Comparison of ENCODE assay signal across 12 cellular contexts in the genomic region with DNA sequence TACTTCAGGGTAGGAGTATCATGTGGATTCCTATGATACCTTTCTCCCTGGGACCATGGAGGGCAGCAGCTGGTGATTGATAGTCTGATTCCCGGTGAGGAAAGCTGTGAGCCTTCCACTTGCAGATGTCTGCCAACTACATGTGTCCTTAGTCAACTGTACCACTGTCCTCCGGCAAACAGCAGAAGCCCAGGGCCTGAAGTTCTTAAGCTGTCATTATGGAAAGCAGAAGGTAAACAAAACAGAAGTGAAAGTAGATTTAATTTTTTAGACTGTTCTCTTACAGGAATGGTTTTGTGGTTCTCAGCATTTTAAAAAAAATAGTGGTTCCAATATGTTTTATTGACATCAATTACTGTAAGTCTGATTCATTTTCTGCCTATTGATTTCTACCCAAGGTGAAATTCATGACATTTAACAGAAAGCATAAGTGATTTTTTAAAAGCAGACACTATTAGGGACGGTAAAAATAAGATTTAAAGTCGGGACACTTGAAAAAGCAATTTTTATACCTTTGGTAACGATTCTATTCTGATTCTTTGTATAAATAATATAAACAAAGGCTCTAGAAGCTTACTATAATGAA. TPM values are rescaled to one million over a fixed set of nuclear protein-coding genes. Genes with fewer than 3 reads are reported as not detected.
DNase-seq lines count a peak whose midpoint lies in the region; ATAC-seq and TF ChIP-seq lines count a peak whose summit lies in the region.
"Had no signal": no experiment of that assay in that cellular context is flagged by ENCODE, and none has a peak within 500 bp of the region (broad histone marks: within the 10 kb centered on the region; RNA-seq: fewer than 3 reads in every experiment).

No MANE protein-coding gene starts in this region.

- H3K9me2 ChIP-seq in GM23248 (ENCODE audit: insufficient read depth): no peaks in the 10 kb centered on the region

- peak overlapping the region; percentile 68 for H3K4me3 Mint-ChIP-seq in CD8-positive, alpha-beta T cell
- H3K4me3 Mint-ChIP-seq in T-cell: peak overlapping the region; percentile 60 to 79 (median 74)

- H3K4me1 Mint-ChIP-seq in CD8-positive, alpha-beta T cell (ENCODE audit: low read depth): peaks cover 75% of the 10 kb centered on the region
- H3K4me1 Mint-ChIP-seq in T-cell: peaks cover 66 to 87% (median 70%) of the 10 kb centered on the region in 3 donors

- POLR2A ChIA-PET in CD8-positive, alpha-beta T cell (lab: Charles Lee): interaction anchor here (1.2 to 1.9 kb wide), 3 partner anchors 9 to 36 kb away, joined by 4 to 9 read pairs (median 8); partner anchors contain the start of gene PTPN1
- POLR2A ChIA-PET in T-cell (lab: Charles Lee): interaction anchor here in 1 of 2 donors (1.1 kb wide), 1 partner anchor 21 kb away, joined by 4 read pairs; no protein-coding TSS in a partner anchor

- H3K9me3 ChIP-seq in CD8-positive, alpha-beta T cell (ENCODE audit: low read length): no peaks in the 10 kb centered on the region
- H3K9me3 ChIP-seq in GM23248 (ENCODE audit: low read depth) (no peaks in the 10 kb centered on the region), lower lobe of right lung (no peaks in the 10 kb centered on the region), uterus (no peaks in the 10 kb centered on the region)
- H3K9me3 ChIP-seq: suprapubic skin had no signal

- in situ Hi-C loops in GM23248 (cut with MboI): no loop called here

- no peaks in the 10 kb centered on the region for H4K20me1 ChIP-seq in GM23248 (ENCODE audit: insufficient read depth)

- peaks cover 37% of the 10 kb centered on the region for H3K36me3 Mint-ChIP-seq in CD8-positive, alpha-beta T cell
- H3K36me3 Mint-ChIP-seq in T-cell: peaks cover 17% of the 10 kb centered on the region

- H2AFZ ChIP-seq in GM23248: no peak overlapping the region

- peaks cover 40% of the 10 kb centered on the region for H3K4me1 ChIP-seq in CD8-positive, alpha-beta T cell (ENCODE audit: insufficient read depth, low read length)
- peaks cover 22% of the 10 kb centered on the region for H3K4me1 ChIP-seq in GM23248 (ENCODE audit: insufficient read depth)
- H3K4me1 ChIP-seq in lower lobe of right lung: peaks cover 99% of the 10 kb centered on the region
- H3K4me1 ChIP-seq in uterus: peaks cover 0 to 7% of the 10 kb centered on the region in 2 donors

- H3K36me3 ChIP-seq in CD8-positive, alpha-beta T cell (ENCODE audit: insufficient read depth, low read length): no peaks in the 10 kb centered on the region
- peaks cover 4% of the 10 kb centered on the region; the same call in 1 of the 2 replicates for H3K36me3 ChIP-seq in GM23248 (ENCODE audit: low read depth)
- peaks cover 9% of the 10 kb centered on the region for H3K36me3 ChIP-seq in lower lobe of right lung
- no peaks in the 10 kb centered on the region for H3K36me3 ChIP-seq in uterus
- H3K36me3 ChIP-seq: suprapubic skin had no signal

- H3K79me2 ChIP-seq in GM23248 (ENCODE audit: insufficient read depth): peaks cover 100% of the 10 kb centered on the region

- no peak overlapping the region for H3K4me3 ChIP-seq in CD8-positive, alpha-beta T cell (ENCODE audit: low read depth, low read length)
- H3K4me3 ChIP-seq in GM23248: peak overlapping the region; percentile 35
- H3K4me3 ChIP-seq in lower lobe of right lung: no peak overlapping the region
- H3K4me3 ChIP-seq in uterus: no peak overlapping the region
- H3K4me3 ChIP-seq: K562, suprapubic skin had no signal

- ATAC-seq in CD8-positive, alpha-beta T cell: peak; percentile 52
- ATAC-seq in T-cell (replicated peaks in 1 of 4) (peak in 3 of 4 experiments; percentile 36 to 56 (median 52)), lower lobe of right lung (peak; percentile 22 to 28), GM19035 (IDR thresholded peaks at IDR 0.05; ENCODE audit: unreplicated experiment) (no peak), GM18519 (IDR thresholded peaks at IDR 0.05; ENCODE audit: low FRiP score, unreplicated experiment) (no peak)
- ATAC-seq: K562 had no signal

- H3K27me3 ChIP-seq in CD8-positive, alpha-beta T cell (ENCODE audit: insufficient read depth, low read length): no peaks in the 10 kb centered on the region
- H3K27me3 ChIP-seq in GM23248 (replicated peaks; ENCODE audit: insufficient read depth) (no peaks in the 10 kb centered on the region), lower lobe of right lung (ENCODE audit: low read depth) (no peaks in the 10 kb centered on the region), uterus (no peaks in the 10 kb centered on the region)
- H3K27me3 ChIP-seq: suprapubic skin had no signal

- intact Hi-C loops in CD8-positive, alpha-beta T cell (cut with DNase I, micrococcal nuclease): loop anchor here in 1 of 2 experiments (5.0 kb wide), 1 partner anchor 35 kb away; the partner anchor contains the start of gene PTPN1
- intact Hi-C loops in lower lobe of right lung (cut with DNase I) (no loop called here), uterus (cut with DNase I; ENCODE audit: low total_unique reads) (no loop called here)

- peaks cover 6% of the 10 kb centered on the region for H3F3A ChIP-seq in GM23248 (ENCODE audit: insufficient read depth)

- no peaks in the 10 kb centered on the region for H3K27me3 Mint-ChIP-seq in CD8-positive, alpha-beta T cell (ENCODE audit: low read depth)
- no peaks in the 10 kb centered on the region for H3K27me3 Mint-ChIP-seq in T-cell

- no peak for DNase-seq in CD8-positive, alpha-beta T cell
- peak; percentile 32 for DNase-seq in GM23248
- no peak for DNase-seq in T-cell
- DNase-seq in lower lobe of right lung: no peak
- no peak for DNase-seq in GDM1 (lab: John Stamatoyannopoulos, UW)
- no peak for DNase-seq in uterus
- DNase-seq: activated CD4-positive, CD25-positive, alpha-beta regulatory T cell treated with anti-CD3 and anti-CD28 coated beads, Interleukin-2, amount 50 U/mL, for 72 hours had no signal

- TF ChIP-seq CTCF in CD8-positive, alpha-beta T cell (IDR thresholded peaks at IDR 0.05): no peak
- TF ChIP-seq CTCF in lower lobe of right lung (IDR thresholded peaks at IDR 0.05) (no peak), uterus (IDR thresholded peaks at IDR 0.05) (no peak)

- H3K27ac Mint-ChIP-seq in CD8-positive, alpha-beta T cell: peak overlapping the region; percentile 78
- H3K27ac Mint-ChIP-seq in T-cell: peak overlapping the region; percentile 91 to 96

- H3K9ac ChIP-seq in GM23248: peak overlapping the region; percentile 28

- no peak overlapping the region for H3K27ac ChIP-seq in CD8-positive, alpha-beta T cell (ENCODE audit: low read depth, low read length)
- H3K27ac ChIP-seq in GM23248 (no peak overlapping the region), lower lobe of right lung (peak overlapping the region; percentile 40), uterus (no peak overlapping the region)
- H3K27ac ChIP-seq: epithelial cell of prostate, suprapubic skin had no signal

- 68% methylated on average over 5 of the region's 5 CpGs for whole genome bisulfite sequencing in GM23248 (ENCODE audit: low coverage in 1 of 2, low lambda C conversion rate in 2 of 2, missing lambda C conversion rate in 2 of 2), 2 experiments

- CTCF ChIA-PET in CD8-positive, alpha-beta T cell (lab: Charles Lee): no interaction called here
- CTCF ChIA-PET in T-cell (lab: Charles Lee): interaction anchor here in 1 of 2 donors (1.1 kb wide), 1 partner anchor 13 kb away, joined by 3 read pairs; no protein-coding TSS in a partner anchor

- no peaks in the 10 kb centered on the region for H3K9me3 Mint-ChIP-seq in CD8-positive, alpha-beta T cell
- no peaks in the 10 kb centered on the region for H3K9me3 Mint-ChIP-seq in T-cell

- H3K4me2 ChIP-seq in GM23248 (ENCODE audit: unreplicated experiment): peak overlapping the region; percentile 57

- no peak for TF ChIP-seq POLR2A in uterus (IDR thresholded peaks at IDR 0.05)

RNA-seq across cellular contexts. Expression of gene PTPN1, which starts 36.6 kb away (rescaled TPM):
- total RNA-seq in CD8-positive, alpha-beta T cell: 10 to 100 TPM; 96.0 to 97.5 TPM
- total RNA-seq in GM23248 (2014; rRNA removed; shearing (Covaris generic)): 22.8 and 27.9 TPM in 2 replicates
- 18.8 and 18.9 TPM in 2 replicates for polyA plus RNA-seq in GM23248 (2016; fragmentation: Nextera tagmentation; extraction: Ambion mirVana)
- total RNA-seq in T-cell: 10 to 100 TPM; 50.7 to 67.9 (median 55.3) TPM
- total RNA-seq in lower lobe of right lung: 78.2 TPM
- total RNA-seq in uterus: 10 to 100 TPM; 14.1 to 33.9 (median 20.2) TPM

Comparison
In these comparisons a context has a peak if more than half of its experiments do, and no peak if none do; other contexts are left out.
1. ATAC-seq: peak in CD8-positive, alpha-beta T cell (single experiment), T-cell (3 of 4) and lower lobe of right lung (2 of 2); none in GM19035 (single experiment) and GM18519 (single experiment).